In genomic region chr22:30964858-30965257, GRCh38 we compare ENCODE assay signal across 19 cellular contexts.
"Had no signal": no experiment of that assay in that cellular context is flagged by ENCODE, and none has a peak within 500 bp of the region (broad histone marks: within the 10 kb centered on the region; RNA-seq: fewer than 3 reads in every experiment).

No MANE protein-coding gene starts in this region.

- H3K9me3 Mint-ChIP-seq: natural killer cell treated with Interleukin-12 subunit alpha and Interleukin-12 subunit beta and Interleukin-15 and Interleukin-18, amount 100 ng/mL, for 72 hours had no signal

- H3K4me3 ChIP-seq: lung, transverse colon, vagina had no signal

- H3K9me3 ChIP-seq: transverse colon, vagina had no signal

- H3K27ac Mint-ChIP-seq: activated CD4-positive, alpha-beta T cell treated with anti-CD3 and anti-CD28 coated beads for 36 hours; activated naive CD8-positive, alpha-beta T cell; activated T-helper 1 cell treated with anti-CD3 and anti-CD28 coated beads, Interleukin-12 subunit alpha, Interleukin-12 subunit beta, Interleukin-2, Interleukin-4 antibody, amounts not matched to agents 30 ng/mL and 10 ng/mL and 1 ng/mL, durations not matched to agents 14 hours and 24 hours and 36 hours; mesothelial cell of epicardium; natural killer cell treated with Interleukin-12 subunit alpha and Interleukin-12 subunit beta and Interleukin-15 and Interleukin-18, amount 100 ng/mL, for 72 hours had no signal

- H3K27me3 ChIP-seq: transverse colon, vagina had no signal

- H3K36me3 ChIP-seq: transverse colon, vagina had no signal

- DNase-seq: activated CD4-positive, alpha-beta T cell treated with anti-CD3 and anti-CD28 coated beads for 36 hours; activated CD4-positive, alpha-beta T cell treated with anti-CD3 and anti-CD28 coated beads, Interleukin-2, amount 50 U/mL, for 48 hours; dermis blood vessel endothelial cell; effector memory CD4-positive, alpha-beta T cell; hypothalamus; kidney; occipital lobe; posterior cingulate gyrus; stimulated activated CD4-positive, alpha-beta T cell treated with anti-CD3 and anti-CD28 coated beads, Interleukin-2, amount 100 ng/mL, for 24 hours; stimulated activated naive CD4-positive, alpha-beta T cell treated with Interleukin-2 at 50 U/mL for 16 hours; transverse colon; WERI-Rb-1 had no signal

- H3K27ac ChIP-seq: transverse colon, vagina, WERI-Rb-1 had no signal

- ATAC-seq: activated CD4-positive, alpha-beta T cell treated with anti-CD3 and anti-CD28 coated beads for 36 hours; left lobe of liver; natural killer cell treated with Interleukin-12 subunit alpha and Interleukin-12 subunit beta and Interleukin-15 and Interleukin-18, amount 100 ng/mL, for 72 hours had no signal

- H3K4me3 Mint-ChIP-seq: activated CD4-positive, alpha-beta T cell treated with anti-CD3 and anti-CD28 coated beads for 36 hours; activated naive CD8-positive, alpha-beta T cell; activated T-helper 1 cell treated with anti-CD3 and anti-CD28 coated beads, Interleukin-12 subunit alpha, Interleukin-12 subunit beta, Interleukin-2, Interleukin-4 antibody, amounts not matched to agents 30 ng/mL and 10 ng/mL and 1 ng/mL, durations not matched to agents 14 hours and 24 hours and 36 hours; mesothelial cell of epicardium; natural killer cell treated with Interleukin-12 subunit alpha and Interleukin-12 subunit beta and Interleukin-15 and Interleukin-18, amount 100 ng/mL, for 72 hours had no signal

- H3K27me3 Mint-ChIP-seq: activated CD4-positive, alpha-beta T cell treated with anti-CD3 and anti-CD28 coated beads for 36 hours; activated naive CD8-positive, alpha-beta T cell; natural killer cell treated with Interleukin-12 subunit alpha and Interleukin-12 subunit beta and Interleukin-15 and Interleukin-18, amount 100 ng/mL, for 72 hours had no signal
